8 cellular contexts compared by ENCODE assay signal in genomic region chr11:119316729-119317591, GRCh38. TPM values are rescaled to one million over a fixed set of nuclear protein-coding genes. Genes with fewer than 3 reads are reported as not detected.
DNase-seq lines count a peak whose midpoint lies in the region; ATAC-seq and TF ChIP-seq lines count a peak whose summit lies in the region.

Gene MCAM (minus strand): TSS chr11:119317130. CDS start chr11:119317101, 29 bp downstream.

- peak within 1 kb of the TSS; percentile 94 for H3K4me2 ChIP-seq in PC-3 (ENCODE audit: low read length)

- CTCF ChIA-PET in PC-3 (lab: Charles Lee): no interaction called here

- peak within 1 kb of the TSS; percentile 64 for H3K27ac ChIP-seq in PC-3 (ENCODE audit: low read length)
- H3K27ac ChIP-seq in dorsolateral prefrontal cortex: peak within 1 kb of the TSS; percentile 82 to 98 (median 95)
- peak within 1 kb of the TSS; percentile 44 to 73 for H3K27ac ChIP-seq in testis

- H3K9me2 ChIP-seq in PC-3 (replicated peaks; ENCODE audit: low read length): no peaks in the 10 kb centered on the region

- H2AFZ ChIP-seq in PC-3 (ENCODE audit: low read length): peak within 1 kb of the TSS; percentile 71

- no peaks in the 10 kb centered on the region for H3K27me3 ChIP-seq in PC-3 (ENCODE audit: low read length)
- H3K27me3 ChIP-seq in dorsolateral prefrontal cortex: no peaks in the 10 kb centered on the region
- H3K27me3 ChIP-seq in testis: no peaks in the 10 kb centered on the region

- BruUV-seq in PC-3 (replicated peaks; lab: Mats Ljungman, UMichigan): no TSS peak

- H3K36me3 ChIP-seq in PC-3 (ENCODE audit: low read depth, low read length) (peaks cover 25% of the 10 kb centered on the region), testis (ENCODE audit: low read depth, missing control alignments) (no peaks in the 10 kb centered on the region)

- H3K4me1 ChIP-seq in PC-3 (ENCODE audit: insufficient read depth, low read length): peaks cover 43% of the 10 kb centered on the region
- H3K4me1 ChIP-seq in testis: peaks cover 36% of the 10 kb centered on the region

- DNase-seq in NCI-H82 (lab: John Stamatoyannopoulos, UW) (peak; percentile 69), NCI-H82 treated with DMSO at 0.1 percent for 48 hours (lab: John Stamatoyannopoulos, UW; ENCODE audit: unreplicated experiment) (no peak), PC-3 (peak; percentile 53), dorsolateral prefrontal cortex (peak in 1 of 10 donors; percentile 46), lung microvascular endothelial cell (ENCODE audit: low read depth in 2 of 2) (peak; percentile 62 to 76), testis (no peak)
- no peak for DNase-seq in stimulated activated CD4-positive, alpha-beta T cell treated with anti-CD3 and anti-CD28 coated beads, Interleukin-1b, Interleukin-23, amount 100 ng/mL, for 48 hours

- TF ChIP-seq CTCF in PC-3 (conservative IDR thresholded peaks at IDR 0.05; ENCODE audit: low read depth, low read length) (no peak), dorsolateral prefrontal cortex (IDR thresholded peaks at IDR 0.05 in 54 of 56, conservative IDR thresholded peaks at IDR 0.05 in 2 of 56; ENCODE audit: low read depth in 1 of 56, partially characterized antibody in 56 of 56) (peak in 1 of 56 donors; percentile 0), testis (IDR thresholded peaks at IDR 0.05) (no peak)

- TF ChIP-seq POLR2A in testis (IDR thresholded peaks at IDR 0.05): no peak

- ATAC-seq in PC-3 (peak; percentile 11), HG02981 (IDR thresholded peaks at IDR 0.05; ENCODE audit: unreplicated experiment) (no peak)

- peak within 1 kb of the TSS; percentile 63 for H3K9ac ChIP-seq in PC-3 (ENCODE audit: low read length)

- peaks cover 29% of the 10 kb centered on the region for H3K79me2 ChIP-seq in PC-3 (ENCODE audit: low read length)

- POLR2A ChIA-PET in PC-3 (lab: Charles Lee; ENCODE audit: unreplicated experiment): interaction anchor here (0.5 to 0.7 kb wide), 2 partner anchors 44 to 142 kb away, joined by 3 read pairs; no protein-coding TSS in a partner anchor

- H3K4me3 ChIP-seq in PC-3 (ENCODE audit: low read length) (peak within 1 kb of the TSS; percentile 92), dorsolateral prefrontal cortex (peak within 1 kb of the TSS; percentile 52 to 87 (median 72)), testis (peak within 1 kb of the TSS; percentile 48 to 60)

- 0 out of 2 replicates have a peak, but pooled peaks cover 5% of the 10 kb centered on the region for H4K20me1 ChIP-seq in PC-3 (ENCODE audit: low read length)

- WGBS in testis, 2 donors: 3% methylated on average over 22 to 53 of the region's 74 CpGs

- H3F3A ChIP-seq in PC-3 (ENCODE audit: low read length, unreplicated experiment): no peaks in the 10 kb centered on the region

- intact Hi-C loops in PC-3 (cut with micrococcal nuclease): no loop called here
- intact Hi-C loops in dorsolateral prefrontal cortex (cut with DNase I): loop anchor here (2.0 to 10.0 kb wide), 3 partner anchors 58 to 412 kb away; partner anchors contain the start of gene CBL (in 2 of the 2)
- intact Hi-C loops in testis (cut with DNase I; ENCODE audit: low total_unique reads): no loop called here

- no peaks in the 10 kb centered on the region for H3K9me3 ChIP-seq in PC-3 (ENCODE audit: low read length)
- no peaks in the 10 kb centered on the region for H3K9me3 ChIP-seq in testis

RNA-seq across cellular contexts. Expression of gene MCAM, which starts in this region (rescaled TPM):
- total RNA-seq in PC-3 (2014; rRNA removed): 124 and 162 TPM in 2 replicates
- total RNA-seq in dorsolateral prefrontal cortex: 100 to 1,000 TPM in 2 of 120 experiments, 10 to 100 TPM in 118; 17.4 to 120 (median 43.4) TPM
- total RNA-seq in lung microvascular endothelial cell: 48.4 and 268 TPM in 2 replicates
- total RNA-seq in testis: 10 to 100 TPM; 39.1 to 45.1 TPM
- polyA plus RNA-seq in testis (ENCODE audit: insufficient read depth, low read depth, low replicate concordance): 43.1 TPM

Comparison
In these comparisons a context has a peak if more than half of its experiments do, and no peak if none do; other contexts are left out.
1. DNase-seq: peak in NCI-H82 (single experiment), PC-3 (single experiment) and lung microvascular endothelial cell (2 of 2); none in NCI-H82 treated with DMSO at 0.1 percent for 48 hours (single experiment), testis (single experiment) and stimulated activated CD4-positive, alpha-beta T cell treated with anti-CD3 and anti-CD28 coated beads, Interleukin-1b, Interleukin-23, amount 100 ng/mL, for 48 hours (single experiment).
2. intact Hi-C loops: an anchor here in dorsolateral prefrontal cortex (2.0 to 10.0 kb wide); none called in PC-3 and testis.
3. Peak in every context shown above with its lines, with median percentiles within 50 percentile points of each other: H3K27ac ChIP-seq and H3K4me3 ChIP-seq.